Comparison of ENCODE assay signal across 12 cellular contexts in the genomic region with DNA sequence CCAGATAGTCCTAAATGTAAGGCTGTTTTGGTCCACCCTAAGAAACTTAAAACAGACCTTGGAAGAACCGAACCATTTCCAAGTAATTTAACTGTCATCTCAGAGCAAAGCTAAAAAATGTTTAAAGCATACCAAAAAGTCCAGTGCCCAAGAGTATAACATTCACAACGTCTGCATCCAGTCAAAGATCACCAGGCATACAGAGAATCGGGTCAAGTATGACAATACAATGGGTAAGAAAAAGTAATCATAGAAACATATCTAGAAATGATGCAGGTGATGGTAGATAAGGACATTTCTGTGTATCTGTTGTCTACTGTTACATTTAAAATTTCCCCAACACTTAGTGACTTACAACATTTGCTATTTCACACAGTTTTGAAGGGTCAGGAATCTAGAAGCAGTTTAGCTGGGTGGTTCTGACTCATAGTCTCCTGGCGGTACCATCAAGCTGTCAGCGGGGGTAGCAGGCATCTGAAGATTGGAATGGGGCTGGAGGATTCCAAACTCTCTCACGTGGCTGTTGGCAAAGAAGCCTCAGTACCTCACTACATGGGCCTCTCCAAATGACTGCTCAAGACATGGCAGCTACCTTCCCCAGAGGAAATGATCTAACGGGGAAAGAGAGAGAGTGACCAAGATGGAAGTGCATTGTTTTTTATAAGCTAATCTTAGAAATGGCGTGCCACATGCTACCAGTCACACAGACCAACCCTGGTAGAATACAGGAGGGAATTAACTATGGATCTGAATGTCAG. TPM values are rescaled to one million over a fixed set of nuclear protein-coding genes. Genes with fewer than 3 reads are reported as not detected.
A peak's percentile ranks its signal among the peaks of the same experiment; 100 is the strongest.
DNase-seq lines count a peak whose midpoint lies in the region; ATAC-seq and TF ChIP-seq lines count a peak whose summit lies in the region.
"Had no signal": no experiment of that assay in that cellular context is flagged by ENCODE, and none has a peak within 500 bp of the region (broad histone marks: within the 10 kb centered on the region; RNA-seq: fewer than 3 reads in every experiment).

No MANE protein-coding gene starts in this region.

- H3K4me3 Mint-ChIP-seq in progenitor cell of endocrine pancreas (ENCODE audit: low read depth): no peak overlapping the region
- H3K4me3 Mint-ChIP-seq: activated T-cell treated with anti-CD3 and anti-CD28 coated beads, Interleukin-2, amount 50 U/mL, for 24 hours had no signal

- CTCF ChIA-PET in AG04450 (lab: Charles Lee): no interaction called here

- TF ChIP-seq CTCF in AG04450 (IDR thresholded peaks at IDR 0.05; ENCODE audit: low read depth, low read length): no peak
- TF ChIP-seq CTCF in MM.1S (IDR thresholded peaks at IDR 0.05; ENCODE audit: low read length): no peak
- TF ChIP-seq CTCF in progenitor cell of endocrine pancreas (IDR thresholded peaks at IDR 0.05; ENCODE audit: unreplicated experiment): no peak

- H3K9ac ChIP-seq in MM.1S (ENCODE audit: low read length): no peak overlapping the region

- H3K36me3 ChIP-seq in MM.1S (replicated peaks; ENCODE audit: insufficient read depth, low read length): no peaks in the 10 kb centered on the region
- H3K36me3 ChIP-seq: colonic mucosa had no signal

- no peaks in the 10 kb centered on the region for H3K79me2 ChIP-seq in MM.1S (ENCODE audit: low read length)

- POLR2A ChIA-PET in AG04450 (lab: Yijun Ruan, JAX): no interaction called here

- H3K4me1 ChIP-seq in MM.1S (ENCODE audit: low read length): no peaks in the 10 kb centered on the region
- H3K4me1 ChIP-seq: colonic mucosa had no signal

- no peaks in the 10 kb centered on the region for H3K36me3 Mint-ChIP-seq in progenitor cell of endocrine pancreas (ENCODE audit: insufficient read depth)

- no peaks in the 10 kb centered on the region for H3K9me2 ChIP-seq in MM.1S (replicated peaks; ENCODE audit: insufficient read depth, low read length)

- no peak overlapping the region for H3K4me2 ChIP-seq in MM.1S (ENCODE audit: low read depth, low read length)

- no peaks in the 10 kb centered on the region for H3F3A ChIP-seq in MM.1S (ENCODE audit: insufficient read depth, low read length)

- H3K27me3 ChIP-seq in AG04450 (ENCODE audit: control insufficient read depth, insufficient read depth, low read length) (no peaks in the 10 kb centered on the region), MM.1S (replicated peaks; ENCODE audit: insufficient read depth, low read length) (no peaks in the 10 kb centered on the region)
- H3K27me3 ChIP-seq: colonic mucosa had no signal

- no peaks in the 10 kb centered on the region for H3K9me3 Mint-ChIP-seq in progenitor cell of endocrine pancreas (ENCODE audit: low read depth)
- H3K9me3 Mint-ChIP-seq: activated T-cell treated with anti-CD3 and anti-CD28 coated beads, Interleukin-2, amount 50 U/mL, for 24 hours had no signal

- H2AFZ ChIP-seq in MM.1S (ENCODE audit: low read length): no peak overlapping the region

- no peaks in the 10 kb centered on the region for H4K20me1 ChIP-seq in MM.1S (ENCODE audit: insufficient read depth, low read length)

- H3K27ac ChIP-seq in AG04450 (ENCODE audit: low read depth, low read length) (peak overlapping the region; percentile 53), MM.1S (ENCODE audit: low read length) (no peak overlapping the region)
- H3K27ac ChIP-seq: colonic mucosa had no signal

- DNase-seq in AG04450 (ENCODE audit: low read depth, low spot score): peak; percentile 53
- peak; percentile 84 for DNase-seq in M059J (ENCODE audit: low read depth)
- peak; percentile 10 for DNase-seq in dermis blood vessel endothelial cell
- DNase-seq in mucosa of gallbladder (ENCODE audit: low spot score): peak; percentile 28
- no peak for DNase-seq in MM.1S
- DNase-seq in cerebellar cortex (ENCODE audit: low spot score): no peak
- no peak for DNase-seq in progenitor cell of endocrine pancreas (ENCODE audit: low spot score, unreplicated experiment)
- DNase-seq: activated T-cell treated with anti-CD3 and anti-CD28 coated beads, Interleukin-2, amount 50 U/mL, for 24 hours; C1 segment of cervical spinal cord; colonic mucosa; NCI-H2029 treated with DMSO at 0.1 percent for 48 hours had no signal

- no peaks in the 10 kb centered on the region for H3K27me3 Mint-ChIP-seq in progenitor cell of endocrine pancreas

- no peak for ATAC-seq in HG03469 (IDR thresholded peaks at IDR 0.05; ENCODE audit: unreplicated experiment)

- peaks cover 2% of the 10 kb centered on the region for H3K4me1 Mint-ChIP-seq in progenitor cell of endocrine pancreas (ENCODE audit: low read depth)

- H3K4me3 ChIP-seq in AG04450 (ENCODE audit: low read depth, low read length) (no peak overlapping the region), MM.1S (ENCODE audit: low read length) (no peak overlapping the region)
- H3K4me3 ChIP-seq: colonic mucosa had no signal

- H3K27ac Mint-ChIP-seq in progenitor cell of endocrine pancreas: no peak overlapping the region
- H3K27ac Mint-ChIP-seq: activated T-cell treated with anti-CD3 and anti-CD28 coated beads, Interleukin-2, amount 50 U/mL, for 24 hours had no signal

- H3K9me3 ChIP-seq in AG04450 (ENCODE audit: control insufficient read depth, insufficient read depth, low read length) (no peaks in the 10 kb centered on the region), MM.1S (replicated peaks; ENCODE audit: insufficient read depth, low read length) (no peaks in the 10 kb centered on the region)
- H3K9me3 ChIP-seq: colonic mucosa had no signal

RNA-seq across cellular contexts. Expression of a gene that starts 36.6 kb away (rescaled TPM):
- polyA plus RNA-seq in AG04450 (2011; rRNA removed): 17.7 and 23.3 TPM in 2 replicates
- 4.2 and 7.4 TPM in 2 replicates for polyA minus RNA-seq in AG04450 (2011; rRNA and poly(A)+ RNA removed)
- total RNA-seq in M059J (2014; rRNA removed; shearing (Covaris generic)): 16.0 and 17.0 TPM in 2 replicates
- total RNA-seq in dermis blood vessel endothelial cell (7.0 and 11.2 TPM in 2 replicates), mucosa of gallbladder (26.2 TPM), progenitor cell of endocrine pancreas (29.2 and 30.1 TPM in 2 replicates)

Comparison
In these comparisons a context has a peak if more than half of its experiments do, and no peak if none do; other contexts are left out.
1. DNase-seq: peak in AG04450 (single experiment), M059J (single experiment), dermis blood vessel endothelial cell (single experiment) and mucosa of gallbladder (single experiment); none in MM.1S (single experiment), cerebellar cortex (single experiment) and progenitor cell of endocrine pancreas (single experiment).